ENCODE assay signal across 19 cellular contexts in genomic region chr16:49377196-49377755, GRCh38. TPM values are rescaled to one million over a fixed set of nuclear protein-coding genes. Genes with fewer than 3 reads are reported as not detected.
DNase-seq lines count a peak whose midpoint lies in the region; ATAC-seq and TF ChIP-seq lines count a peak whose summit lies in the region.
"Had no signal": no experiment of that assay in that cellular context is flagged by ENCODE, and none has a peak within 500 bp of the region (broad histone marks: within the 10 kb centered on the region; RNA-seq: fewer than 3 reads in every experiment).

No MANE protein-coding gene starts in this region.

- H3K4ac ChIP-seq in neuronal stem cell (ENCODE audit: low read length): no peak overlapping the region

- no peak overlapping the region for H2AFZ ChIP-seq in neuronal stem cell (ENCODE audit: low read length)
- H2AFZ ChIP-seq: GM23338 had no signal

- no peak overlapping the region for H2BK120ac ChIP-seq in neuronal stem cell (ENCODE audit: low read depth, low read length)

- H3K27ac ChIP-seq in endodermal cell (ENCODE audit: low read depth, low read length): no peak overlapping the region
- no peak overlapping the region for H3K27ac ChIP-seq in neuronal stem cell (replicated peaks; ENCODE audit: low read length)
- H3K27ac ChIP-seq in upper lobe of right lung: no peak overlapping the region
- H3K27ac ChIP-seq: BLaER1 had no signal

- H3K23ac ChIP-seq in neuronal stem cell (ENCODE audit: low read depth, low read length, poor library complexity): no peak overlapping the region

- no peaks in the 10 kb centered on the region for H3K36me3 Mint-ChIP-seq in natural killer cell treated with Interleukin-12 subunit alpha and Interleukin-12 subunit beta and Interleukin-15 and Interleukin-18, amount 100 ng/mL, for 72 hours
- H3K36me3 Mint-ChIP-seq in natural killer cell (no peaks in the 10 kb centered on the region), endodermal cell (ENCODE audit: low read depth) (no peaks in the 10 kb centered on the region)
- H3K36me3 Mint-ChIP-seq: CD14-positive monocyte; CD4-positive, alpha-beta memory T cell had no signal

- H3K27me3 Mint-ChIP-seq in natural killer cell treated with Interleukin-12 subunit alpha and Interleukin-12 subunit beta and Interleukin-15 and Interleukin-18, amount 100 ng/mL, for 72 hours: peaks cover 0 to 4% of the 10 kb centered on the region in 2 donors
- H3K27me3 Mint-ChIP-seq in natural killer cell (ENCODE audit: low read depth in 2 of 2) (peaks cover 0 to 5% of the 10 kb centered on the region in 2 donors), endodermal cell (ENCODE audit: insufficient read depth) (peaks cover 26% of the 10 kb centered on the region)

- H3K18ac ChIP-seq in neuronal stem cell (ENCODE audit: low read length): peak overlapping the region; percentile 30

- H3K4me3 ChIP-seq in endodermal cell (ENCODE audit: low read length) (no peak overlapping the region), neuronal stem cell (ENCODE audit: low read length in 2 of 2) (no peak overlapping the region), upper lobe of right lung (no peak overlapping the region)
- H3K4me3 ChIP-seq: BLaER1, GM23338 had no signal

- no peaks in the 10 kb centered on the region for H3K4me1 Mint-ChIP-seq in natural killer cell treated with Interleukin-12 subunit alpha and Interleukin-12 subunit beta and Interleukin-15 and Interleukin-18, amount 100 ng/mL, for 72 hours (ENCODE audit: low read depth in 2 of 2)
- H3K4me1 Mint-ChIP-seq in natural killer cell (no peaks in the 10 kb centered on the region), endodermal cell (peaks cover 10% of the 10 kb centered on the region)
- H3K4me1 Mint-ChIP-seq: CD14-positive monocyte; CD4-positive, alpha-beta memory T cell had no signal

- ATAC-seq in natural killer cell treated with Interleukin-12 subunit alpha and Interleukin-12 subunit beta and Interleukin-15 and Interleukin-18, amount 100 ng/mL, for 72 hours: peak; percentile 49 to 55
- ATAC-seq in natural killer cell (no peak), upper lobe of right lung (peak; percentile 10), GM19463 (IDR thresholded peaks at IDR 0.05; ENCODE audit: unreplicated experiment) (no peak), GM21786 (IDR thresholded peaks at IDR 0.05; ENCODE audit: unreplicated experiment) (no peak)
- ATAC-seq: GM23338 had no signal

- 93 to 94% methylated on average over 5 to 7 of the region's 7 CpGs for WGBS in endodermal cell (ENCODE audit: insufficient coverage in 1 of 2, insufficient read length in 1 of 2), 2 experiments
- no CpG with 5 or more reads among the region's 7 CpGs for WGBS in neuronal stem cell (ENCODE audit: extremely low coverage in 2 of 2, insufficient read length in 2 of 2, insufficient replicate concordance in 1 of 2), 2 donors

- H3K9me3 Mint-ChIP-seq in natural killer cell treated with Interleukin-12 subunit alpha and Interleukin-12 subunit beta and Interleukin-15 and Interleukin-18, amount 100 ng/mL, for 72 hours: no peaks in the 10 kb centered on the region
- H3K9me3 Mint-ChIP-seq in natural killer cell (no peaks in the 10 kb centered on the region), endodermal cell (no peaks in the 10 kb centered on the region)
- H3K9me3 Mint-ChIP-seq: GM23338 had no signal

- TF ChIP-seq CTCF in natural killer cell (IDR thresholded peaks at IDR 0.05): no peak
- peak; percentile 16 for TF ChIP-seq CTCF in endodermal cell (conservative IDR thresholded peaks at IDR 0.05)
- no peak for TF ChIP-seq CTCF in upper lobe of right lung (IDR thresholded peaks at IDR 0.05)

- no peak overlapping the region for H2AK5ac ChIP-seq in neuronal stem cell (ENCODE audit: low read depth, low read length)

- H3K27me3 ChIP-seq in endodermal cell (ENCODE audit: control insufficient read depth, insufficient read depth, low read length, poor library complexity, severe bottlenecking) (no peaks in the 10 kb centered on the region), neuronal stem cell (ENCODE audit: control insufficient read depth in 3 of 3, insufficient read depth in 3 of 3, low read depth in 1 of 3, low read length in 3 of 3) (peaks cover 0 to 6% (median 0%) of the 10 kb centered on the region in 3 experiments), upper lobe of right lung (no peaks in the 10 kb centered on the region)
- H3K27me3 ChIP-seq: BLaER1 had no signal

- H3K4me2 ChIP-seq in neuronal stem cell (ENCODE audit: insufficient read depth, low read length, poor library complexity, severe bottlenecking): no peak overlapping the region
- H3K4me2 ChIP-seq: BLaER1, GM23338 had no signal

- H2BK12ac ChIP-seq in neuronal stem cell (ENCODE audit: low read length): no peak overlapping the region

- H4K91ac ChIP-seq in neuronal stem cell (ENCODE audit: low read depth, low read length, poor library complexity): no peak overlapping the region

- no peaks in the 10 kb centered on the region for H3K36me3 ChIP-seq in endodermal cell (ENCODE audit: control insufficient read depth, insufficient read depth, low read length)
- no peaks in the 10 kb centered on the region for H3K36me3 ChIP-seq in neuronal stem cell (replicated peaks in 1 of 2; ENCODE audit: control insufficient read depth in 2 of 2, insufficient read depth in 2 of 2, low read length in 2 of 2)
- no peaks in the 10 kb centered on the region for H3K36me3 ChIP-seq in upper lobe of right lung
- H3K36me3 ChIP-seq: BLaER1 had no signal

- intact Hi-C loops in natural killer cell (cut with micrococcal nuclease): no loop called here
- intact Hi-C loops in upper lobe of right lung (cut with DNase I): no loop called here

- no peaks in the 10 kb centered on the region for H3K4me1 ChIP-seq in endodermal cell (ENCODE audit: control insufficient read depth, insufficient read depth, low read length)
- H3K4me1 ChIP-seq in neuronal stem cell (ENCODE audit: control insufficient read depth in 2 of 2, insufficient read depth in 1 of 2, low read depth in 1 of 2, low read length in 2 of 2): no peaks in the 10 kb centered on the region
- no peaks in the 10 kb centered on the region for H3K4me1 ChIP-seq in upper lobe of right lung
- H3K4me1 ChIP-seq: BLaER1 had no signal

- H4K8ac ChIP-seq in neuronal stem cell (ENCODE audit: low read depth, low read length): no peak overlapping the region

- no peak overlapping the region for H3K27ac Mint-ChIP-seq in natural killer cell treated with Interleukin-12 subunit alpha and Interleukin-12 subunit beta and Interleukin-15 and Interleukin-18, amount 100 ng/mL, for 72 hours
- H3K27ac Mint-ChIP-seq in natural killer cell (no peak overlapping the region), endodermal cell (no peak overlapping the region)
- H3K27ac Mint-ChIP-seq: CD4-positive, alpha-beta memory T cell; GM23338 had no signal

- no peak for DNase-seq in natural killer cell treated with Interleukin-12 subunit alpha and Interleukin-12 subunit beta and Interleukin-15 and Interleukin-18, amount 100 ng/mL, for 72 hours (ENCODE audit: low spot score)
- DNase-seq in natural killer cell (no peak), endodermal cell (peak; percentile 40), neuronal stem cell (ENCODE audit: low spot score) (no peak), upper lobe of right lung (no peak), SHP77 treated with DMSO at 0.1 percent for 48 hours (lab: John Stamatoyannopoulos, UW) (no peak)
- DNase-seq: 8988T; CD4-positive, alpha-beta memory T cell; DMS79 treated with DMSO at 0.1 percent for 48 hours; GF-D8; H7; IMR-90 had no signal

- H2BK5ac ChIP-seq in neuronal stem cell (ENCODE audit: low read length): no peak overlapping the region

- no peaks in the 10 kb centered on the region for H3K9me3 ChIP-seq in endodermal cell (ENCODE audit: control insufficient read depth, low read length)
- H3K9me3 ChIP-seq in neuronal stem cell (replicated peaks in 1 of 2; ENCODE audit: control insufficient read depth in 2 of 2, insufficient read depth in 1 of 2, low read depth in 1 of 2, low read length in 2 of 2): no peaks in the 10 kb centered on the region
- H3K9me3 ChIP-seq in upper lobe of right lung: no peaks in the 10 kb centered on the region
- H3K9me3 ChIP-seq: BLaER1 had no signal

- H3K9ac ChIP-seq in endodermal cell (ENCODE audit: extremely low read depth, low read length, poor library complexity, severe bottlenecking): no peak overlapping the region
- no peak overlapping the region for H3K9ac ChIP-seq in neuronal stem cell (ENCODE audit: low read depth, low read length, poor library complexity)
- H3K9ac ChIP-seq: BLaER1 had no signal

- H3K79me1 ChIP-seq in neuronal stem cell (ENCODE audit: low read depth, low read length): no peaks in the 10 kb centered on the region

- no peak overlapping the region for H2BK15ac ChIP-seq in neuronal stem cell (ENCODE audit: low read length)

- no peak overlapping the region for H3K14ac ChIP-seq in neuronal stem cell (ENCODE audit: low read length)

- H3K4me3 Mint-ChIP-seq in natural killer cell treated with Interleukin-12 subunit alpha and Interleukin-12 subunit beta and Interleukin-15 and Interleukin-18, amount 100 ng/mL, for 72 hours: no peak overlapping the region
- H3K4me3 Mint-ChIP-seq in natural killer cell: no peak overlapping the region
- no peak overlapping the region for H3K4me3 Mint-ChIP-seq in endodermal cell
- H3K4me3 Mint-ChIP-seq: CD14-positive monocyte; CD4-positive, alpha-beta memory T cell; GM23338 had no signal

RNA-seq across cellular contexts. Expression of gene C16orf78, which starts 3.7 kb away (rescaled TPM):
- not detected for total RNA-seq in natural killer cell treated with Interleukin-12 subunit alpha and Interleukin-12 subunit beta and Interleukin-15 and Interleukin-18, amount 100 ng/mL, for 72 hours
- not detected for total RNA-seq in natural killer cell
- total RNA-seq in endodermal cell: not detected
- not detected for polyA plus RNA-seq in endodermal cell (2013, experiment 1 of 2)
- polyA plus RNA-seq in endodermal cell (2013, experiment 2 of 2): not detected
- polyA plus RNA-seq in neuronal stem cell (2013, experiment 1 of 2): not detected
- polyA plus RNA-seq in neuronal stem cell (2013, experiment 2 of 2): not detected
- not detected for total RNA-seq in upper lobe of right lung
- total RNA-seq: A673; CD4-positive, alpha-beta memory T cell; GM23338; H7; IMR-90 had no signal
- polyA plus RNA-seq: AG04450; CD14-positive monocyte; CD4-positive, alpha-beta memory T cell; GM23338; IMR-90 had no signal

Comparison
In these comparisons a context has a peak if more than half of its experiments do, and no peak if none do; other contexts are left out.
1. ATAC-seq: peak in natural killer cell treated with Interleukin-12 subunit alpha and Interleukin-12 subunit beta and Interleukin-15 and Interleukin-18, amount 100 ng/mL, for 72 hours (2 of 2) and upper lobe of right lung (single experiment); none in natural killer cell (0 of 3), GM19463 (single experiment) and GM21786 (single experiment).